13 cellular contexts compared by ENCODE assay signal in the genomic region with DNA sequence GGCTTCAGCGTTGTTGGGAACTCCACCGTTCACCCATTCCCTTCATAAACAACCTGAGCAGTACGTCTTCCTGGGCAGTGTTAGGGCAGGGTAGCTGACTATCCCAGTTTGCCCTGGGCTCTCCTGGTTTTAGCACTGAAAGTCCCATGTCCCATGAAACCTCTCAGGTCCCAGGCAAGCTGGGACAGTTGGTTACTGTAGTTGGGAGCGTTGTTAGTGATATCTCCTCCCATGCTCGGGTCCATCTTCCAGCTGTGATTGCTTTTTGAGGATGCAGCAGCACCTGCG.
"Had no signal": no experiment of that assay in that cellular context is flagged by ENCODE, and none has a peak within 500 bp of the region (broad histone marks: within the 10 kb centered on the region; RNA-seq: fewer than 3 reads in every experiment).

No MANE protein-coding gene starts in this region.

- H3K4me3 ChIP-seq: coronary artery, esophagus muscularis mucosa, hepatocyte, pancreas, tibial nerve had no signal

- H3K4me2 ChIP-seq: hepatocyte had no signal

- H3K27ac ChIP-seq: coronary artery, esophagus muscularis mucosa, hepatocyte, pancreas, tibial nerve had no signal

- H3K27ac Mint-ChIP-seq: activated CD8-positive, alpha-beta memory T cell treated with anti-CD3 and anti-CD28 coated beads, Interleukin-2, amount 10 ng/mL, durations not matched to agents 7 days and 5 days had no signal

- H3K27me3 ChIP-seq: esophagus muscularis mucosa, hepatocyte, pancreas, tibial nerve had no signal

- H3K36me3 ChIP-seq: esophagus muscularis mucosa, pancreas, tibial nerve had no signal

- H2AFZ ChIP-seq: hepatocyte had no signal

- H3K27me3 Mint-ChIP-seq: activated CD8-positive, alpha-beta memory T cell treated with anti-CD3 and anti-CD28 coated beads, Interleukin-2, amount 10 ng/mL, durations not matched to agents 7 days and 5 days had no signal

- DNase-seq: activated CD4-positive, CD25-positive, alpha-beta regulatory T cell; activated CD8-positive, alpha-beta memory T cell treated with anti-CD3 and anti-CD28 coated beads, Interleukin-2, amount 10 ng/mL, durations not matched to agents 7 days and 5 days; activated naive CD4-positive, alpha-beta T cell treated with anti-CD3 and anti-CD28 coated beads, Interleukin-2, amount 50 U/mL, for 16 hours; activated T-cell treated with anti-CD3 and anti-CD28 coated beads, Interleukin-2, amount 50 U/mL, for 1 hour; midbrain; pancreas; stimulated activated naive CD4-positive, alpha-beta T cell had no signal

- H3K9me3 ChIP-seq: pancreas, tibial nerve had no signal

- H3K79me2 ChIP-seq: hepatocyte had no signal

- H3K4me3 Mint-ChIP-seq: activated CD8-positive, alpha-beta memory T cell treated with anti-CD3 and anti-CD28 coated beads, Interleukin-2, amount 10 ng/mL, durations not matched to agents 7 days and 5 days had no signal

- ATAC-seq: activated CD8-positive, alpha-beta memory T cell treated with anti-CD3 and anti-CD28 coated beads, Interleukin-2, amount 10 ng/mL, durations not matched to agents 7 days and 5 days; left lobe of liver; pancreas had no signal

- FAIRE-seq: keratinocyte, pancreas had no signal
